ENCODE assay signal across 20 cellular contexts in the genomic region with DNA sequence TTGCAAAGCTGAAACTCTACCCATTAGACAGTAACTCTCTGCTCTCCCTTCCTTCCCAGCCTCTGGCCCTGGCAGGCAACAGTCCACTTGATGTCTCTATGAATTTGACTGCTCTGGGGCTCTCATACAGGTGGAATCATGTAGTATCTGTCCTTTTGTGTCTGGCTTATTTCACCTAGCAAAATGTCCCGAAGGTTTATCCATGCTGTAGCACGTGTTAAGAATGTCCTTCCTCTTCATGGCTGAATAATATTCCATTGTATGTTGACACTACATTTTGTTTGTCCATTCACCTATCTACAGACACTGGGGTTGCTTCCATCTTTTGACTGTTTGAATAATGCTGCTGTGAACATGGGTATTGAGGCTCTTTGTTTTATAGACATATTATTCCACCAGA.
DNase-seq lines count a peak whose midpoint lies in the region; ATAC-seq and TF ChIP-seq lines count a peak whose summit lies in the region.
"Had no signal": no experiment of that assay in that cellular context is flagged by ENCODE, and none has a peak within 500 bp of the region (broad histone marks: within the 10 kb centered on the region; RNA-seq: fewer than 3 reads in every experiment).

No MANE protein-coding gene starts in this region.

- H3K9me3 ChIP-seq in HEK293 (ENCODE audit: control insufficient read depth, insufficient read depth, low read depth, low read length) (no peaks in the 10 kb centered on the region), IMR-90 (ENCODE audit: control insufficient read depth, insufficient read depth, low read length) (no peaks in the 10 kb centered on the region), mesenchymal stem cell (ENCODE audit: control insufficient read depth, low read length) (no peaks in the 10 kb centered on the region), SK-N-SH (no peaks in the 10 kb centered on the region)
- H3K9me3 ChIP-seq: BE2C had no signal

- H3K4me1 ChIP-seq in HEK293 (ENCODE audit: control insufficient read depth, insufficient read depth, low read length) (no peaks in the 10 kb centered on the region), IMR-90 (ENCODE audit: control insufficient read depth, insufficient read depth, low read length) (peaks cover 8% of the 10 kb centered on the region), mesenchymal stem cell (ENCODE audit: control insufficient read depth, insufficient read depth, low read depth, low read length) (peaks cover 22% of the 10 kb centered on the region), SK-N-SH (ENCODE audit: control insufficient read depth in 1 of 2, insufficient read depth in 2 of 2, low read depth in 1 of 2, low read length in 1 of 2) (peaks cover 0 to 11% of the 10 kb centered on the region in 2 experiments; a peak in 1 of 4 replicates)

- H4K8ac ChIP-seq in IMR-90 (ENCODE audit: low read depth in 2 of 2, low read length in 2 of 2) (no peak overlapping the region), mesenchymal stem cell (ENCODE audit: low read length) (no peak overlapping the region)

- H3K27me3 ChIP-seq in IMR-90 (ENCODE audit: control insufficient read depth, insufficient read depth, low read length) (no peaks in the 10 kb centered on the region), mesenchymal stem cell (ENCODE audit: control insufficient read depth in 1 of 2, insufficient read depth in 1 of 2, low read length in 2 of 2) (no peaks in the 10 kb centered on the region), SK-N-SH (ENCODE audit: insufficient read depth) (no peaks in the 10 kb centered on the region)
- H3K27me3 ChIP-seq: BE2C had no signal

- dilution Hi-C loops in IMR-90 (cut with HindIII; ENCODE audit: low sequenced_read_pairs, unreplicated experiment) = no loop called here

- H2AK9ac ChIP-seq in IMR-90 (replicated peaks; ENCODE audit: low read depth, low read length, poor library complexity) = no peak overlapping the region

- H3K9me2 ChIP-seq in SK-N-SH = no peaks in the 10 kb centered on the region

- H3K4ac ChIP-seq in IMR-90 (ENCODE audit: low read depth, low read length) (no peak overlapping the region), mesenchymal stem cell (ENCODE audit: low read depth in 1 of 2, low read length in 2 of 2) (no peak overlapping the region)

- TF ChIP-seq RAD21 in IMR-90 (IDR thresholded peaks at IDR 0.05; ENCODE audit: low read length) (no peak), SK-N-SH (IDR thresholded peaks at IDR 0.05; ENCODE audit: low read length) (no peak)

- TF ChIP-seq POLR2A in IMR-90 (IDR thresholded peaks at IDR 0.05; ENCODE audit: low read depth, low read length) = no peak

- H3K27ac ChIP-seq in HEK293 (ENCODE audit: extremely low read depth, low read depth, low read length) = no peak overlapping the region
- H3K27ac ChIP-seq in IMR-90 (ENCODE audit: insufficient read depth, low read length) = no peak overlapping the region
- no peak overlapping the region for H3K27ac ChIP-seq in mesenchymal stem cell (ENCODE audit: low read length, poor library complexity, severe bottlenecking)
- no peak overlapping the region for H3K27ac ChIP-seq in SK-N-SH (ENCODE audit: low read depth in 2 of 2, low read length in 1 of 2)
- H3K27ac ChIP-seq: BLaER1 treated with 17β-estradiol and CSF1 and Interleukin-3, amounts not matched to agents 10 nM and 100 nM had no signal

- H2AFZ ChIP-seq in IMR-90 (replicated peaks; ENCODE audit: low read length, poor library complexity) = no peak overlapping the region
- H2AFZ ChIP-seq in mesenchymal stem cell (ENCODE audit: low read depth, low read length) = no peak overlapping the region
- H2AFZ ChIP-seq in SK-N-SH (ENCODE audit: low read depth) = no peak overlapping the region
- H2AFZ ChIP-seq: GM23338 had no signal

- CTCF ChIA-PET in HEK293 (lab: Yijun Ruan, JAX) = interaction anchor here (0.7 to 1.0 kb wide), 2 partner anchors 358 to 374 kb away, joined by 3 read pairs; no protein-coding TSS in a partner anchor
- CTCF ChIA-PET in IMR-90 (lab: Yijun Ruan, JAX) = interaction anchor here (0.6 kb wide), 1 partner anchor 45 kb away, joined by 3 read pairs; no protein-coding TSS in a partner anchor
- CTCF ChIA-PET in SK-N-SH (lab: Yijun Ruan, JAX) = interaction anchor here (1.2 to 17.9 kb wide), 5 partner anchors 9 to 359 kb away, joined by 3 to 211 read pairs (median 7); no protein-coding TSS in a partner anchor

- peaks cover 8% of the 10 kb centered on the region; the same call in 1 of the 2 replicates for H3K79me2 ChIP-seq in SK-N-SH (ENCODE audit: insufficient read depth)

- H3K36me3 ChIP-seq in HEK293 (ENCODE audit: control insufficient read depth in 2 of 2, insufficient read depth in 1 of 2, low read length in 2 of 2) (peaks cover 0 to 7% of the 10 kb centered on the region in 2 experiments; a peak in 1 of 3 replicates), IMR-90 (ENCODE audit: control insufficient read depth, insufficient read depth, low read length) (peaks cover 73% of the 10 kb centered on the region), mesenchymal stem cell (ENCODE audit: control insufficient read depth in 1 of 2, insufficient read depth in 2 of 2, low read depth in 1 of 2, low read length in 2 of 2) (peaks cover 36 to 94% of the 10 kb centered on the region in 2 experiments), SK-N-SH (replicated peaks in 1 of 2; ENCODE audit: control insufficient read depth in 1 of 2, insufficient read depth in 2 of 2, low read length in 1 of 2) (peaks cover 71 to 85% of the 10 kb centered on the region in 2 experiments)
- H3K36me3 ChIP-seq: BLaER1 treated with 17β-estradiol and CSF1 and Interleukin-3, amounts not matched to agents 10 nM and 100 nM had no signal

- peaks cover 8% of the 10 kb centered on the region for H3F3A ChIP-seq in SK-N-SH (replicated peaks; ENCODE audit: insufficient read depth)

- no peak overlapping the region for H3K9ac ChIP-seq in IMR-90 (ENCODE audit: low read depth, low read length)
- no peak overlapping the region for H3K9ac ChIP-seq in mesenchymal stem cell (ENCODE audit: low read length)
- H3K9ac ChIP-seq in SK-N-SH = no peak overlapping the region
- H3K9ac ChIP-seq: BLaER1 treated with 17β-estradiol and CSF1 and Interleukin-3, amounts not matched to agents 10 nM and 100 nM had no signal

- H3K14ac ChIP-seq in IMR-90 (replicated peaks; ENCODE audit: low read depth, low read length) (no peak overlapping the region), mesenchymal stem cell (ENCODE audit: low read length in 2 of 2) (no peak overlapping the region)

- TF ChIP-seq CTCF in HEK293 (tag by site-specific recombination; IDR thresholded peaks at IDR 0.05) (no peak), IMR-90 (conservative IDR thresholded peaks at IDR 0.05; ENCODE audit: low read depth, low read length) (no peak), SK-N-SH (IDR thresholded peaks at IDR 0.05) (no peak)

- no peaks in the 10 kb centered on the region for H4K20me1 ChIP-seq in IMR-90 (ENCODE audit: insufficient read depth, low read length)
- no peaks in the 10 kb centered on the region for H4K20me1 ChIP-seq in SK-N-SH (ENCODE audit: insufficient read depth)
- H4K20me1 ChIP-seq: BLaER1 treated with 17β-estradiol and CSF1 and Interleukin-3, amounts not matched to agents 10 nM and 100 nM had no signal

- H2AK5ac ChIP-seq in IMR-90 (ENCODE audit: low read depth, low read length) = 0 out of 2 replicates have a peak overlapping the region, but pooled peaks have one; percentile 9
- no peak overlapping the region for H2AK5ac ChIP-seq in mesenchymal stem cell (ENCODE audit: low read length, severe bottlenecking)

- BruUV-seq in IMR-90 (replicated peaks; lab: Mats Ljungman, UMichigan) = no TSS peak

- in situ Hi-C loops in IMR-90 (cut with MboI; ENCODE audit: low sequenced_read_pairs) = no loop called here

- H3K23ac ChIP-seq in IMR-90 (ENCODE audit: low read depth, low read length) (no peak overlapping the region), mesenchymal stem cell (ENCODE audit: low read length in 2 of 2) (no peak overlapping the region)

- POLR2A ChIA-PET in HEK293 (lab: Yijun Ruan, JAX) = no interaction called here
- POLR2A ChIA-PET in IMR-90 (lab: Charles Lee; ENCODE audit: unreplicated experiment) = no interaction called here
- POLR2A ChIA-PET in SK-N-SH (lab: Yijun Ruan, JAX) = interaction anchor here (0.6 kb wide), 1 partner anchor 10 kb away, joined by 3 read pairs; no protein-coding TSS in a partner anchor

- peaks cover 49 to 75% of the 10 kb centered on the region in 2 experiments for H3K79me1 ChIP-seq in IMR-90 (ENCODE audit: low read depth in 1 of 2, low read length in 2 of 2)
- peaks cover 20% of the 10 kb centered on the region for H3K79me1 ChIP-seq in mesenchymal stem cell (replicated peaks; ENCODE audit: low read length, poor library complexity, severe bottlenecking)

- no peak overlapping the region for H2BK12ac ChIP-seq in mesenchymal stem cell (ENCODE audit: low read length in 2 of 2)

- H2BK20ac ChIP-seq in IMR-90 (ENCODE audit: low read depth, low read length) = no peak overlapping the region

- H2BK15ac ChIP-seq in IMR-90 (ENCODE audit: low read depth, low read length) (no peak overlapping the region), mesenchymal stem cell (ENCODE audit: low read depth, poor library complexity, severe bottlenecking) (peak overlapping the region; percentile 8)

- intact Hi-C loops in IMR-90 (cut with micrococcal nuclease) = no loop called here

- no peak overlapping the region for H3K56ac ChIP-seq in IMR-90 (ENCODE audit: extremely low read depth, insufficient read depth, low read length)

- H3K18ac ChIP-seq in IMR-90 (ENCODE audit: low read depth, low read length) (no peak overlapping the region), mesenchymal stem cell (ENCODE audit: low read depth in 1 of 2, low read length in 2 of 2) (no peak overlapping the region)

- H2BK5ac ChIP-seq in IMR-90 (ENCODE audit: low read depth, low read length, poor library complexity, severe bottlenecking) (no peak overlapping the region), mesenchymal stem cell (ENCODE audit: low read depth, low read length, poor library complexity, severe bottlenecking) (no peak overlapping the region)

- no CpG with 5 or more reads among the region's 2 CpGs for WGBS in IMR-90 (ENCODE audit: extremely low coverage in 2 of 2, insufficient read length in 1 of 2), 2 experiments
- 100% methylated on average over 2 of the region's 2 CpGs for WGBS in mesenchymal stem cell
- 95% methylated on average over 2 of the region's 2 CpGs for WGBS in SK-N-SH (ENCODE audit: low lambda C conversion rate)

- DNase-seq in IMR-90 = no peak
- DNase-seq in mesenchymal stem cell = no peak
- no peak for DNase-seq in SK-N-SH
- no peak for DNase-seq in germinal center (ENCODE audit: low spot score)
- DNase-seq: ACHN; AML-193; BE2C; CD4-positive, alpha-beta T cell; CD8-positive, alpha-beta memory T cell; DMS 273 treated with DMSO at 0.1 percent for 48 hours; DMS79; EL; GDM1; H9 had no signal

- H3K4me3 ChIP-seq in HEK293 (ENCODE audit: low read depth, low read length) = no peak overlapping the region
- H3K4me3 ChIP-seq in IMR-90 (ENCODE audit: insufficient read depth, low read depth, low read length) = no peak overlapping the region
- H3K4me3 ChIP-seq in mesenchymal stem cell (ENCODE audit: insufficient read depth in 1 of 2, low read depth in 1 of 2, low read length in 2 of 2) = no peak overlapping the region
- H3K4me3 ChIP-seq in SK-N-SH (ENCODE audit: low read depth in 2 of 2, low read length in 1 of 2) = no peak overlapping the region
- H3K4me3 ChIP-seq: BLaER1 treated with 17β-estradiol and CSF1 and Interleukin-3, amounts not matched to agents 10 nM and 100 nM; GM12878; GM23338 had no signal

- no peak overlapping the region for H2BK120ac ChIP-seq in IMR-90 (ENCODE audit: low read depth, low read length)
- no peak overlapping the region for H2BK120ac ChIP-seq in mesenchymal stem cell (ENCODE audit: low read depth, low read length)

- peaks cover 10% of the 10 kb centered on the region for H3K9me1 ChIP-seq in IMR-90 (ENCODE audit: insufficient read depth, low read length)

- no peak overlapping the region for H3K4me2 ChIP-seq in IMR-90 (ENCODE audit: low read depth, low read length)
- no peak overlapping the region for H3K4me2 ChIP-seq in mesenchymal stem cell (ENCODE audit: low read length, poor library complexity, severe bottlenecking)
- no peak overlapping the region for H3K4me2 ChIP-seq in SK-N-SH
- H3K4me2 ChIP-seq: BLaER1 treated with 17β-estradiol and CSF1 and Interleukin-3, amounts not matched to agents 10 nM and 100 nM; GM23338 had no signal

- H4K91ac ChIP-seq in IMR-90 (ENCODE audit: insufficient read depth, low read depth, low read length) = no peak overlapping the region
- H4K91ac ChIP-seq in mesenchymal stem cell (ENCODE audit: low read length) = no peak overlapping the region

- TF ChIP-seq EP300 in SK-N-SH (IDR thresholded peaks at IDR 0.05; ENCODE audit: borderline replicate concordance in 1 of 2, low read depth in 1 of 2, low read length in 1 of 2) = no peak

- no peak overlapping the region for H4K5ac ChIP-seq in IMR-90 (ENCODE audit: low read depth, low read length)

- ATAC-seq in IMR-90 (ENCODE audit: low read depth) (no peak), GM18519 (IDR thresholded peaks at IDR 0.05; ENCODE audit: low FRiP score, unreplicated experiment) (no peak)
- ATAC-seq: GM12878, GM23338, HCT116 had no signal
